Comparison of ENCODE assay signal across 21 cellular contexts in the genomic region with DNA sequence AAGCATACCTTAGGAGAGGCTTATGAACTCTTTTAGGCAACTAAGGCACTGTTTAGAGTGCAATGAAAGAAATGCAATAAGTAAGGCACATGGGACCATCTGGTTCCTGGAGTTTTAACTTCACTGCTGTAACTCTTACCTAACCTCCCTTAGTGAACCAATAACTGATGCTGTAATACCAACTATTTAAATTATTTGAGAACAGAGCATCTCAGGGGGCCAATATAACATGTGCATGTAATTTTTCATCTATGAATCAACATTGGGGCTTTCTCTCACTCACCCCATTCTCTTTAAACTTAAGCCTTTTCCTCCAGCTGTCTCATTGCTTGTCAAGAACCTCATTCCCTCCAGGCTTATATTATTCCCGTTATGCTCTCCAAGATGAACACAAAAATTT. TPM values are rescaled to one million over a fixed set of nuclear protein-coding genes. Genes with fewer than 3 reads are reported as not detected.
"Had no signal": no experiment of that assay in that cellular context is flagged by ENCODE, and none has a peak within 500 bp of the region (broad histone marks: within the 10 kb centered on the region; RNA-seq: fewer than 3 reads in every experiment).

No MANE protein-coding gene starts in this region.

- H3K4me1 ChIP-seq: heart right ventricle, upper lobe of left lung had no signal

- H3K27ac ChIP-seq: coronary artery, heart right ventricle, upper lobe of left lung had no signal

- H3K27me3 ChIP-seq: heart right ventricle, upper lobe of left lung had no signal

- DNase-seq: activated CD4-positive, alpha-beta memory T cell treated with anti-CD3 and anti-CD28 coated beads for 36 hours; activated CD4-positive, alpha-beta T cell treated with anti-CD3 and anti-CD28 coated beads for 48 hours; activated CD4-positive, CD25-positive, alpha-beta regulatory T cell; activated effector memory CD4-positive, alpha-beta T cell treated with Interleukin-2 at 50 U/mL for 16 hours; activated naive CD4-positive, alpha-beta T cell treated with anti-CD3 and anti-CD28 coated beads for 36 hours; activated naive CD8-positive, alpha-beta T cell treated with anti-CD3 and anti-CD28 coated beads, Interleukin-2, amount 10 ng/mL, durations not matched to agents 7 days and 5 days; activated T-cell treated with anti-CD3 and anti-CD28 coated beads, Interleukin-2, amount 50 U/mL, for 72 hours; amygdala; cerebellar nuclear complex; heart right ventricle; kidney; natural killer cell; retina; stimulated activated CD4-positive, alpha-beta T cell treated with anti-CD3 and anti-CD28 coated beads, Interleukin-4, amount 100 ng/mL, for 24 hours; stimulated activated naive CD4-positive, alpha-beta T cell treated with Interleukin-2 at 50 U/mL for 16 hours; T1000; upper lobe of left lung had no signal

- H3K4me3 ChIP-seq: coronary artery, heart right ventricle, lung, upper lobe of left lung had no signal

- H3K36me3 ChIP-seq: heart right ventricle, upper lobe of left lung had no signal

- ATAC-seq: activated T-cell treated with anti-CD3 and anti-CD28 coated beads, Interleukin-2, amount 50 U/mL, for 72 hours; heart right ventricle; natural killer cell had no signal

- H3K9me3 ChIP-seq: heart right ventricle, upper lobe of left lung had no signal

RNA-seq across cellular contexts. Expression of gene C9, which starts 32.3 kb away (rescaled TPM):
- total RNA-seq: activated CD4-positive, alpha-beta memory T cell treated with anti-CD3 and anti-CD28 coated beads for 36 hours; activated naive CD4-positive, alpha-beta T cell treated with anti-CD3 and anti-CD28 coated beads for 36 hours; activated naive CD8-positive, alpha-beta T cell treated with anti-CD3 and anti-CD28 coated beads, Interleukin-2, amount 10 ng/mL, durations not matched to agents 7 days and 5 days; activated T-cell treated with anti-CD3 and anti-CD28 coated beads, Interleukin-2, amount 50 U/mL, for 72 hours; osteocyte; progenitor cell of endocrine pancreas had no signal
